ENCODE assay signal across 18 cellular contexts in genomic region chr9:136286359-136286986, GRCh38. TPM values are rescaled to one million over a fixed set of nuclear protein-coding genes. Genes with fewer than 3 reads are reported as not detected.
DNase-seq lines count a peak whose midpoint lies in the region; ATAC-seq and TF ChIP-seq lines count a peak whose summit lies in the region.
"Had no signal": no experiment of that assay in that cellular context is flagged by ENCODE, and none has a peak within 500 bp of the region (broad histone marks: within the 10 kb centered on the region; RNA-seq: fewer than 3 reads in every experiment).

No MANE protein-coding gene starts in this region.

- no peak for ATAC-seq in right cardiac atrium
- ATAC-seq: A549 had no signal

- H3K9ac ChIP-seq in mesenchymal stem cell (ENCODE audit: low read length): no peak overlapping the region
- H3K9ac ChIP-seq: BLaER1 had no signal

- intact Hi-C loops in right cardiac atrium (cut with DNase I): loop anchor here in 2 of 4 donors (10.0 kb wide), 2 partner anchors 112 to 322 kb away; partner anchors contain the start of gene UBAC1 (in 1 of the 2)
- intact Hi-C loops in left ventricle myocardium inferior (cut with micrococcal nuclease): no loop called here

- peak overlapping the region; percentile 28 for H4K91ac ChIP-seq in mesenchymal stem cell (ENCODE audit: low read length)

- H3K9me3 ChIP-seq in right cardiac atrium (ENCODE audit: control insufficient read depth, low read length) (no peaks in the 10 kb centered on the region), left ventricle myocardium inferior (replicated peaks) (no peaks in the 10 kb centered on the region), mesenchymal stem cell (ENCODE audit: control insufficient read depth, low read length) (no peaks in the 10 kb centered on the region)
- H3K9me3 ChIP-seq: A549, BLaER1 had no signal

- H3K27me3 ChIP-seq in right cardiac atrium (ENCODE audit: control insufficient read depth, insufficient read depth): no peaks in the 10 kb centered on the region
- peaks cover 97% of the 10 kb centered on the region for H3K27me3 ChIP-seq in left ventricle myocardium inferior (ENCODE audit: low read depth)
- H3K27me3 ChIP-seq in mesenchymal stem cell (ENCODE audit: control insufficient read depth in 1 of 2, insufficient read depth in 1 of 2, low read length in 2 of 2): peaks cover 6 to 60% of the 10 kb centered on the region in 2 experiments
- H3K27me3 ChIP-seq: BLaER1 had no signal

- DNase-seq in NCI-H2107 treated with DMSO at 0.1 percent for 48 hours (lab: John Stamatoyannopoulos, UW; ENCODE audit: unreplicated experiment) (peak; percentile 58), NCI-H2107 (lab: John Stamatoyannopoulos, UW) (no peak), right cardiac atrium (peak in 2 of 3 donors; percentile 28 to 53), left ventricle myocardium inferior (no peak), mesenchymal stem cell (no peak), kidney tubule cell (ENCODE audit: low spot score) (no peak), NOMO-1 treated with dmso at 0.1 percent for 144 hours (lab: John Stamatoyannopoulos, UW; ENCODE audit: unreplicated experiment) (no peak)
- DNase-seq: AML-193; Calu3; CD4-positive, alpha-beta memory T cell; DMS79 treated with DMSO at 0.1 percent for 48 hours; GF-D8; GOT3; H7 had no signal

- H3K4me3 ChIP-seq in right cardiac atrium (ENCODE audit: low read length) (no peak overlapping the region), left ventricle myocardium inferior (no peak overlapping the region), mesenchymal stem cell (ENCODE audit: insufficient read depth in 1 of 2, low read depth in 1 of 2, low read length in 2 of 2) (no peak overlapping the region)
- H3K4me3 ChIP-seq: A549, BLaER1 had no signal

- H4K8ac ChIP-seq in mesenchymal stem cell (ENCODE audit: low read length): no peak overlapping the region

- WGBS in right cardiac atrium: 84% methylated on average over 30 of the region's 30 CpGs
- WGBS in mesenchymal stem cell: 87% methylated on average over 30 of the region's 30 CpGs

- H3K4me1 ChIP-seq in right cardiac atrium (ENCODE audit: control insufficient read depth, insufficient read depth, low read length) (no peaks in the 10 kb centered on the region), left ventricle myocardium inferior (peaks cover 8% of the 10 kb centered on the region), mesenchymal stem cell (ENCODE audit: control insufficient read depth, insufficient read depth, low read depth, low read length) (peaks cover 5% of the 10 kb centered on the region)

- no peak overlapping the region for H3K4ac ChIP-seq in mesenchymal stem cell (ENCODE audit: low read depth in 1 of 2, low read length in 2 of 2)

- H3K23ac ChIP-seq in mesenchymal stem cell (ENCODE audit: low read length in 2 of 2): no peak overlapping the region

- H3K18ac ChIP-seq in mesenchymal stem cell (ENCODE audit: low read depth in 1 of 2, low read length in 2 of 2): no peak overlapping the region

- no peak overlapping the region for H2AFZ ChIP-seq in mesenchymal stem cell (ENCODE audit: low read depth, low read length)

- no peak overlapping the region for H2BK5ac ChIP-seq in mesenchymal stem cell (ENCODE audit: low read depth, low read length, poor library complexity, severe bottlenecking)

- no peak for TF ChIP-seq CTCF in left ventricle myocardium inferior (IDR thresholded peaks at IDR 0.05; ENCODE audit: borderline replicate concordance)

- no peaks in the 10 kb centered on the region for H3K79me1 ChIP-seq in mesenchymal stem cell (replicated peaks; ENCODE audit: low read length, poor library complexity, severe bottlenecking)

- H2BK120ac ChIP-seq in mesenchymal stem cell (ENCODE audit: low read depth, low read length): no peak overlapping the region

- H3K4me2 ChIP-seq in mesenchymal stem cell (ENCODE audit: low read length, poor library complexity, severe bottlenecking): no peak overlapping the region
- H3K4me2 ChIP-seq: A549 had no signal

- H3K36me3 ChIP-seq in left ventricle myocardium inferior (no peaks in the 10 kb centered on the region), mesenchymal stem cell (ENCODE audit: control insufficient read depth in 1 of 2, insufficient read depth in 2 of 2, low read depth in 1 of 2, low read length in 2 of 2) (no peaks in the 10 kb centered on the region)
- H3K36me3 ChIP-seq: BLaER1 had no signal

- H2BK12ac ChIP-seq in mesenchymal stem cell (ENCODE audit: low read length in 2 of 2): no peak overlapping the region

- no peak overlapping the region for H2AK5ac ChIP-seq in mesenchymal stem cell (ENCODE audit: low read length, severe bottlenecking)

- no peak overlapping the region for H3K27ac ChIP-seq in right cardiac atrium (ENCODE audit: low read length)
- no peak overlapping the region for H3K27ac ChIP-seq in left ventricle myocardium inferior (replicated peaks)
- H3K27ac ChIP-seq in mesenchymal stem cell (ENCODE audit: low read length, poor library complexity, severe bottlenecking): no peak overlapping the region
- H3K27ac ChIP-seq: 22Rv1, A549, BLaER1 had no signal

- no peak overlapping the region for H3K14ac ChIP-seq in mesenchymal stem cell (ENCODE audit: low read length in 2 of 2)

- no peak overlapping the region for H2BK15ac ChIP-seq in mesenchymal stem cell (ENCODE audit: low read depth, poor library complexity, severe bottlenecking)

RNA-seq across cellular contexts. Expression of gene CCDC187, which starts 17.4 kb away (rescaled TPM):
- total RNA-seq in right cardiac atrium: not detected
- not detected for polyA plus RNA-seq in right cardiac atrium
- not detected for total RNA-seq in left ventricle myocardium inferior
- polyA plus RNA-seq in mesenchymal stem cell (2013, experiment 1 of 2): under 0.01 TPM
- polyA plus RNA-seq in mesenchymal stem cell (2013, experiment 2 of 2): not detected
- total RNA-seq: CD4-positive, alpha-beta memory T cell; H7 had no signal
- polyA plus RNA-seq: CD14-positive monocyte; CD4-positive, alpha-beta memory T cell had no signal

RNA-seq across cellular contexts. Expression of gene QSOX2, which starts 40.9 kb away (rescaled TPM):
- 1 to 10 TPM; 5.3 to 9.0 (median 7.5) TPM for total RNA-seq in right cardiac atrium
- 4.5 TPM for polyA plus RNA-seq in right cardiac atrium
- 8.0 TPM for total RNA-seq in left ventricle myocardium inferior
- polyA plus RNA-seq in mesenchymal stem cell (2013, experiment 1 of 2): 9.6 TPM
- polyA plus RNA-seq in mesenchymal stem cell (2013, experiment 2 of 2): 9.8 TPM

RNA-seq across cellular contexts. Expression of gene GPSM1, which starts 40.9 kb away (rescaled TPM):
- total RNA-seq in right cardiac atrium (10 to 100 TPM; 46.3 to 90.6 (median 71.6) TPM), left ventricle myocardium inferior (69.0 TPM)
- polyA plus RNA-seq in right cardiac atrium: 73.3 TPM
- polyA plus RNA-seq in mesenchymal stem cell (2013, experiment 1 of 2): 37.1 TPM
- 35.2 TPM for polyA plus RNA-seq in mesenchymal stem cell (2013, experiment 2 of 2)

Comparison
In these comparisons a context has a peak if more than half of its experiments do, and no peak if none do; other contexts are left out.
1. DNase-seq: peak in NCI-H2107 treated with DMSO at 0.1 percent for 48 hours (single experiment) and right cardiac atrium (2 of 3); none in NCI-H2107 (single experiment), left ventricle myocardium inferior (single experiment), mesenchymal stem cell (single experiment), kidney tubule cell (single experiment) and NOMO-1 treated with dmso at 0.1 percent for 144 hours (single experiment).